In genomic region chr2:67733517-67733916, GRCh38 we compare ENCODE assay signal across 8 cellular contexts.
DNase-seq lines count a peak whose midpoint lies in the region; ATAC-seq and TF ChIP-seq lines count a peak whose summit lies in the region.

No MANE protein-coding gene starts in this region.

- intact Hi-C loops in A673 (cut with micrococcal nuclease; ENCODE audit: unreplicated experiment), result loop anchor here (1.0 to 2.0 kb wide), 2 partner anchors 107 to 297 kb away; no protein-coding TSS in a partner anchor

- no peaks in the 10 kb centered on the region for H3K79me2 ChIP-seq in fibroblast of lung (ENCODE audit: control insufficient read depth, insufficient read depth, low read length)

- H3K36me3 Mint-ChIP-seq in stimulated activated effector memory CD8-positive, alpha-beta T cell treated with anti-CD3 and anti-CD28 coated beads, Interleukin-12 subunit alpha, Interleukin-12 subunit beta, amount 100 ng/mL, for 72 hours, result no peaks in the 10 kb centered on the region

- H4K20me1 ChIP-seq in fibroblast of lung (ENCODE audit: control insufficient read depth, extremely low read depth, insufficient read depth, low read length), result no peaks in the 10 kb centered on the region

- CTCF ChIA-PET in A673 (lab: Charles Lee), result interaction anchor here (1.5 to 1.9 kb wide), 3 partner anchors 107 to 298 kb away, joined by 5 to 18 read pairs (median 5); no protein-coding TSS in a partner anchor
- CTCF ChIA-PET in GM10248 (lab: Yijun Ruan, JAX), result interaction anchor here (1.0 to 2.5 kb wide), 4 partner anchors 12 to 558 kb away, joined by 3 to 23 read pairs (median 5); no protein-coding TSS in a partner anchor

- H3K36me3 ChIP-seq in A673 (ENCODE audit: insufficient read depth, low read length, poor library complexity, severe bottlenecking), result no peaks in the 10 kb centered on the region
- H3K36me3 ChIP-seq in fibroblast of lung (ENCODE audit: control insufficient read depth, insufficient read depth, low read length), result no peaks in the 10 kb centered on the region

- no peak overlapping the region for H3K9ac ChIP-seq in fibroblast of lung (ENCODE audit: insufficient read depth, low read length)

- POLR2A ChIA-PET in A673 (lab: Charles Lee; ENCODE audit: low non-redundant PET) (no interaction called here), GM10248 (lab: Yijun Ruan, JAX) (no interaction called here)

- H3K4me3 Mint-ChIP-seq in stimulated activated effector memory CD8-positive, alpha-beta T cell treated with anti-CD3 and anti-CD28 coated beads, Interleukin-12 subunit alpha, Interleukin-12 subunit beta, amount 100 ng/mL, for 72 hours, result no peak overlapping the region

- peaks cover 5% of the 10 kb centered on the region for H3K9me3 Mint-ChIP-seq in stimulated activated effector memory CD8-positive, alpha-beta T cell treated with anti-CD3 and anti-CD28 coated beads, Interleukin-12 subunit alpha, Interleukin-12 subunit beta, amount 100 ng/mL, for 72 hours

- TF ChIP-seq CTCF in A673 (conservative IDR thresholded peaks at IDR 0.05; ENCODE audit: low read depth, low read length) (peak; percentile 75), GM10248 (IDR thresholded peaks at IDR 0.05; ENCODE audit: control extremely low read depth, extremely low read depth, low read depth, missing control alignments) (peak; percentile 13), fibroblast of lung (conservative IDR thresholded peaks at IDR 0.05 in 1 of 2, IDR thresholded peaks at IDR 0.05 in 1 of 2; ENCODE audit: low read depth in 1 of 2, low read length in 2 of 2) (peak; percentile 34 to 70)

- no peaks in the 10 kb centered on the region for H3K4me1 Mint-ChIP-seq in stimulated activated effector memory CD8-positive, alpha-beta T cell treated with anti-CD3 and anti-CD28 coated beads, Interleukin-12 subunit alpha, Interleukin-12 subunit beta, amount 100 ng/mL, for 72 hours

- H3K27ac Mint-ChIP-seq in stimulated activated effector memory CD8-positive, alpha-beta T cell treated with anti-CD3 and anti-CD28 coated beads, Interleukin-12 subunit alpha, Interleukin-12 subunit beta, amount 100 ng/mL, for 72 hours, result no peak overlapping the region

- H3K4me3 ChIP-seq in A673 (ENCODE audit: low read depth, low read length, poor library complexity, severe bottlenecking), result no peak overlapping the region
- no peak overlapping the region for H3K4me3 ChIP-seq in fibroblast of lung (replicated peaks in 1 of 4; ENCODE audit: control extremely low read depth in 1 of 4, insufficient read depth in 1 of 4, low read depth in 3 of 4, low read length in 4 of 4)

- DNase-seq in A673 (ENCODE audit: low spot score) (peak; percentile 73), GM10248 (ENCODE audit: extremely low spot score) (peak; percentile 38), NCI-H1694 treated with DMSO at 0.1 percent for 48 hours (lab: John Stamatoyannopoulos, UW) (peak; percentile 32), fibroblast of lung (ENCODE audit: low read depth in 2 of 2) (peak; percentile 16 to 38), dedifferentiated amniotic fluid mesenchymal stem cell (ENCODE audit: extremely low spot score) (no peak), NCI-H2196 treated with DMSO at 0.1 percent for 48 hours (lab: John Stamatoyannopoulos, UW; ENCODE audit: unreplicated experiment) (no peak)
- DNase-seq in stimulated activated effector memory CD8-positive, alpha-beta T cell treated with anti-CD3 and anti-CD28 coated beads, Interleukin-12 subunit alpha, Interleukin-12 subunit beta, amount 100 ng/mL, for 72 hours (ENCODE audit: low spot score in 2 of 2), result no peak

- no peak overlapping the region for H2AFZ ChIP-seq in fibroblast of lung (ENCODE audit: low read length)

- no peak overlapping the region for H3K4me2 ChIP-seq in fibroblast of lung (ENCODE audit: extremely low read depth, insufficient read depth, low read length)

- no peaks in the 10 kb centered on the region for H3K27me3 ChIP-seq in A673 (replicated peaks; ENCODE audit: insufficient read depth, low read depth, low read length, poor library complexity)
- no peaks in the 10 kb centered on the region for H3K27me3 ChIP-seq in fibroblast of lung (ENCODE audit: control insufficient read depth, insufficient read depth, low read length)

- H3K27ac ChIP-seq in A673 (ENCODE audit: low read depth, low read length, poor library complexity, severe bottlenecking), result no peak overlapping the region
- no peak overlapping the region for H3K27ac ChIP-seq in fibroblast of lung (ENCODE audit: insufficient read depth, low read length)

- H3K4me1 ChIP-seq in A673 (ENCODE audit: insufficient read depth, low read length, poor library complexity, severe bottlenecking) (no peaks in the 10 kb centered on the region), fibroblast of lung (ENCODE audit: control insufficient read depth, extremely low read depth, insufficient read depth, low read length) (no peaks in the 10 kb centered on the region)

- H3K9me3 ChIP-seq in A673 (ENCODE audit: low read depth, low read length, poor library complexity, severe bottlenecking), result no peaks in the 10 kb centered on the region
- H3K9me3 ChIP-seq in fibroblast of lung (ENCODE audit: control insufficient read depth, insufficient read depth, low read depth, low read length), result no peaks in the 10 kb centered on the region

- BruUV-seq in A673 (replicated peaks; lab: Mats Ljungman, UMichigan), result no TSS peak

- ATAC-seq in stimulated activated effector memory CD8-positive, alpha-beta T cell treated with anti-CD3 and anti-CD28 coated beads, Interleukin-12 subunit alpha, Interleukin-12 subunit beta, amount 100 ng/mL, for 72 hours, result peak; percentile 44
- no peak for ATAC-seq in HG03097 (IDR thresholded peaks at IDR 0.05; ENCODE audit: low FRiP score, unreplicated experiment)

Comparison
In these comparisons a context has a peak if more than half of its experiments do, and no peak if none do; other contexts are left out.
1. DNase-seq: peak in A673 (single experiment), GM10248 (single experiment), NCI-H1694 treated with DMSO at 0.1 percent for 48 hours (single experiment) and fibroblast of lung (2 of 2); none in stimulated activated effector memory CD8-positive, alpha-beta T cell treated with anti-CD3 and anti-CD28 coated beads, Interleukin-12 subunit alpha, Interleukin-12 subunit beta, amount 100 ng/mL, for 72 hours (0 of 2), dedifferentiated amniotic fluid mesenchymal stem cell (single experiment) and NCI-H2196 treated with DMSO at 0.1 percent for 48 hours (single experiment).
2. CTCF ChIP-seq: peak in every context shown above with its lines; median percentile 75 in A673; 52 in fibroblast of lung; 13 in GM10248.